In genomic region chr7:30740417-30741181, GRCh38 we compare ENCODE assay signal across 8 cellular contexts. TPM values are rescaled to one million over a fixed set of nuclear protein-coding genes. Genes with fewer than 3 reads are reported as not detected.
A peak's percentile ranks its signal among the peaks of the same experiment; 100 is the strongest.
DNase-seq lines count a peak whose midpoint lies in the region; ATAC-seq and TF ChIP-seq lines count a peak whose summit lies in the region.

No MANE protein-coding gene starts in this region.

- DNase-seq in AG04449 (ENCODE audit: low read depth, low spot score): no peak
- peak; percentile 77 for DNase-seq in KBM-7
- peak; percentile 62 for DNase-seq in Panc1 (ENCODE audit: low read depth, low spot score)
- DNase-seq in activated T-helper 1 cell treated with anti-CD3 and anti-CD28 coated beads, Interleukin-12 subunit alpha, Interleukin-12 subunit beta, Interleukin-2, Interleukin-4 antibody, amounts not matched to agents 30 ng/mL and 10 ng/mL and 1 ng/mL, durations not matched to agents 14 hours and 24 hours and 36 hours (ENCODE audit: low spot score): peak; percentile 63
- DNase-seq in fibroblast of peridontal ligament (ENCODE audit: extremely low read depth): peak; percentile 64
- peak; percentile 84 for DNase-seq in superior temporal gyrus (ENCODE audit: extremely low spot score)

- no peak overlapping the region for H3K27ac ChIP-seq in Panc1 (ENCODE audit: low read length)
- no peak overlapping the region for H3K27ac ChIP-seq in neutrophil

- H3K4me3 ChIP-seq in AG04449 (ENCODE audit: low read depth, low read length) (no peak overlapping the region), Panc1 (ENCODE audit: low read depth in 2 of 2, low read length in 2 of 2) (no peak overlapping the region), neutrophil (ENCODE audit: low read depth in 1 of 2, low read length in 1 of 2) (no peak overlapping the region)

- H3K27ac Mint-ChIP-seq in activated T-helper 1 cell treated with anti-CD3 and anti-CD28 coated beads, Interleukin-12 subunit alpha, Interleukin-12 subunit beta, Interleukin-2, Interleukin-4 antibody, amounts not matched to agents 30 ng/mL and 10 ng/mL and 1 ng/mL, durations not matched to agents 14 hours and 24 hours and 36 hours: no peak overlapping the region

- intact Hi-C loops in Panc1 (cut with micrococcal nuclease; ENCODE audit: unreplicated experiment): loop anchor here (5.0 kb wide), 1 partner anchor 113 kb away; no protein-coding TSS in a partner anchor
- intact Hi-C loops in activated T-helper 1 cell treated with anti-CD3 and anti-CD28 coated beads, Interleukin-12 subunit alpha, Interleukin-12 subunit beta, Interleukin-2, Interleukin-4 antibody, amounts not matched to agents 30 ng/mL and 10 ng/mL and 1 ng/mL, durations not matched to agents 14 hours and 24 hours and 36 hours (cut with micrococcal nuclease): loop anchor here (1.0 to 10.0 kb wide), 8 partner anchors 13 to 466 kb away; no protein-coding TSS in a partner anchor

- POLR2A ChIA-PET in AG04449 (lab: Yijun Ruan, JAX): no interaction called here
- POLR2A ChIA-PET in Panc1 (lab: Charles Lee): no interaction called here

- no TSS peak for BruUV-seq in Panc1 (replicated peaks; lab: Mats Ljungman, UMichigan)

- peak; percentile 68 for ATAC-seq in GM18868 (IDR thresholded peaks at IDR 0.05; ENCODE audit: unreplicated experiment)
- ATAC-seq in Panc1: peak; percentile 92

- H3K27me3 ChIP-seq in Panc1 (ENCODE audit: control insufficient read depth, insufficient read depth, low read length) (peaks cover 4% of the 10 kb centered on the region; the same call in 1 of the 2 replicates), neutrophil (peaks cover 7% of the 10 kb centered on the region)

- H3K36me3 Mint-ChIP-seq in activated T-helper 1 cell treated with anti-CD3 and anti-CD28 coated beads, Interleukin-12 subunit alpha, Interleukin-12 subunit beta, Interleukin-2, Interleukin-4 antibody, amounts not matched to agents 30 ng/mL and 10 ng/mL and 1 ng/mL, durations not matched to agents 14 hours and 24 hours and 36 hours (ENCODE audit: low read depth): peaks cover 1% of the 10 kb centered on the region

- no peaks in the 10 kb centered on the region for H3K9me3 Mint-ChIP-seq in activated T-helper 1 cell treated with anti-CD3 and anti-CD28 coated beads, Interleukin-12 subunit alpha, Interleukin-12 subunit beta, Interleukin-2, Interleukin-4 antibody, amounts not matched to agents 30 ng/mL and 10 ng/mL and 1 ng/mL, durations not matched to agents 14 hours and 24 hours and 36 hours

- CTCF ChIA-PET in AG04449 (lab: Yijun Ruan, JAX): interaction anchor here (0.5 to 4.4 kb wide), 54 partner anchors 11 to 475 kb away, joined by 3 to 56 read pairs (median 4); partner anchors contain the start of genes INMT and MINDY4
- CTCF ChIA-PET in Panc1 (lab: Charles Lee): interaction anchor here (0.7 to 1.7 kb wide), 3 partner anchors 11 to 115 kb away, joined by 4 read pairs; no protein-coding TSS in a partner anchor

- H3K36me3 ChIP-seq in Panc1 (ENCODE audit: control insufficient read depth, insufficient read depth, low read length): no peaks in the 10 kb centered on the region
- no peaks in the 10 kb centered on the region for H3K36me3 ChIP-seq in neutrophil

- no peak overlapping the region for H3K4me3 Mint-ChIP-seq in activated T-helper 1 cell treated with anti-CD3 and anti-CD28 coated beads, Interleukin-12 subunit alpha, Interleukin-12 subunit beta, Interleukin-2, Interleukin-4 antibody, amounts not matched to agents 30 ng/mL and 10 ng/mL and 1 ng/mL, durations not matched to agents 14 hours and 24 hours and 36 hours

- peaks cover 4% of the 10 kb centered on the region for H3K27me3 Mint-ChIP-seq in activated T-helper 1 cell treated with anti-CD3 and anti-CD28 coated beads, Interleukin-12 subunit alpha, Interleukin-12 subunit beta, Interleukin-2, Interleukin-4 antibody, amounts not matched to agents 30 ng/mL and 10 ng/mL and 1 ng/mL, durations not matched to agents 14 hours and 24 hours and 36 hours (ENCODE audit: insufficient read depth)

- H3K9me3 ChIP-seq in Panc1 (ENCODE audit: control insufficient read depth, insufficient read depth, low read depth, low read length) (no peaks in the 10 kb centered on the region), neutrophil (no peaks in the 10 kb centered on the region)

- H3K4me1 ChIP-seq in Panc1 (ENCODE audit: control insufficient read depth, insufficient read depth, low read length) (no peaks in the 10 kb centered on the region), neutrophil (ENCODE audit: control insufficient read depth in 1 of 2, insufficient read depth in 1 of 2, low read depth in 1 of 2, low read length in 1 of 2) (no peaks in the 10 kb centered on the region)

- peaks cover 34% of the 10 kb centered on the region for H3K4me1 Mint-ChIP-seq in activated T-helper 1 cell treated with anti-CD3 and anti-CD28 coated beads, Interleukin-12 subunit alpha, Interleukin-12 subunit beta, Interleukin-2, Interleukin-4 antibody, amounts not matched to agents 30 ng/mL and 10 ng/mL and 1 ng/mL, durations not matched to agents 14 hours and 24 hours and 36 hours (ENCODE audit: low read depth)

- TF ChIP-seq CTCF in AG04449 (IDR thresholded peaks at IDR 0.05; ENCODE audit: insufficient read depth, low read length, missing control alignments): peak; percentile 97
- TF ChIP-seq CTCF in Panc1 (IDR thresholded peaks at IDR 0.05): peak; percentile 100
- TF ChIP-seq CTCF in neutrophil (IDR thresholded peaks at IDR 0.05): peak; percentile 80

- in situ Hi-C loops in KBM-7 (cut with MboI; ENCODE audit: low pct_unique_long_range_greater_than_20kb, low sequenced_read_pairs) (no loop called here), Panc1 (cut with HindIII; ENCODE audit: low pct_unique_long_range_greater_than_20kb, low sequenced_read_pairs) (no loop called here)

RNA-seq across cellular contexts. Expression of gene INMT, which starts 11.3 kb away (rescaled TPM):
- total RNA-seq in Panc1 (2021; ENCODE audit: unreplicated experiment): 0.13 TPM
- not detected for polyA plus RNA-seq in Panc1 (2012; ENCODE audit: insufficient read length)
- 0.23 TPM in 1 of 2 replicates, not detected in the other for total RNA-seq in activated T-helper 1 cell treated with anti-CD3 and anti-CD28 coated beads, Interleukin-12 subunit alpha, Interleukin-12 subunit beta, Interleukin-2, Interleukin-4 antibody, amounts not matched to agents 30 ng/mL and 10 ng/mL and 1 ng/mL, durations not matched to agents 14 hours and 24 hours and 36 hours

RNA-seq across cellular contexts. Expression of gene MINDY4, which starts 30.6 kb away (rescaled TPM):
- 6.2 TPM for total RNA-seq in Panc1 (2021; ENCODE audit: unreplicated experiment)
- 5.6 TPM for polyA plus RNA-seq in Panc1 (2012; ENCODE audit: insufficient read length)
- total RNA-seq in activated T-helper 1 cell treated with anti-CD3 and anti-CD28 coated beads, Interleukin-12 subunit alpha, Interleukin-12 subunit beta, Interleukin-2, Interleukin-4 antibody, amounts not matched to agents 30 ng/mL and 10 ng/mL and 1 ng/mL, durations not matched to agents 14 hours and 24 hours and 36 hours: 0.96 and 2.2 TPM in 2 replicates

RNA-seq across cellular contexts. Expression of gene CRHR2, which starts 58.3 kb away (rescaled TPM):
- not detected for total RNA-seq in Panc1 (2021; ENCODE audit: unreplicated experiment)
- not detected for polyA plus RNA-seq in Panc1 (2012; ENCODE audit: insufficient read length)
- not detected in 2 replicates for total RNA-seq in activated T-helper 1 cell treated with anti-CD3 and anti-CD28 coated beads, Interleukin-12 subunit alpha, Interleukin-12 subunit beta, Interleukin-2, Interleukin-4 antibody, amounts not matched to agents 30 ng/mL and 10 ng/mL and 1 ng/mL, durations not matched to agents 14 hours and 24 hours and 36 hours
